ENCODE assay signal across 12 cellular contexts in the genomic region with DNA sequence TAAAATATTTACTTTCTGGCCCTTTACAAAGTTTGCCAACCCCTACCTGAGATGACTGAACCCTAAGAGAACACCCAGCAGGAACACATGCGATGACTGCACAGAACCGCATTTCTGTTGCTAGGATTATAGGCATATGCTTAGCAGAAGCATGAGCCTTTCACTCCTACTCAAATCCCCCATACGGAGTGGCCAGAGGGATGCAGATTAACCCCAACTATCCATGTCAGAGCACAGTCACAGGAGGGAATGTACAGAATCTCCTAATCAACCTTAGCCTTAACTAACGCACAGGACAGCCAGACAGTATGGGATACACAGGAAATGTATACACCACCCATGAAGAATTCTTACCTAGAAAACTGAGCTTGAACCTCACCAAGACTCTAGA. TPM values are rescaled to one million over a fixed set of nuclear protein-coding genes. Genes with fewer than 3 reads are reported as not detected.
DNase-seq lines count a peak whose midpoint lies in the region; ATAC-seq lines count a peak whose summit lies in the region.
"Had no signal": no experiment of that assay in that cellular context is flagged by ENCODE, and none has a peak within 500 bp of the region (broad histone marks: within the 10 kb centered on the region; RNA-seq: fewer than 3 reads in every experiment).

No MANE protein-coding gene starts in this region.

- H3K4me1 Mint-ChIP-seq in activated naive CD4-positive, alpha-beta T cell treated with anti-CD3 and anti-CD28 coated beads, Interleukin-2, amount 50 U/mL, for 24 hours, result peaks cover 57% of the 10 kb centered on the region
- H3K4me1 Mint-ChIP-seq in stimulated activated memory B cell treated with anti-CD40 and anti-IgM and Interleukin-4, amounts not matched to agents 10 μg/mL and 1 μg/mL and 100 μg/mL, for 72 hours, result peaks cover 54% of the 10 kb centered on the region

- H3K9me3 Mint-ChIP-seq in activated naive CD4-positive, alpha-beta T cell treated with anti-CD3 and anti-CD28 coated beads, Interleukin-2, amount 50 U/mL, for 24 hours, result no peaks in the 10 kb centered on the region
- no peaks in the 10 kb centered on the region for H3K9me3 Mint-ChIP-seq in stimulated activated memory B cell treated with anti-CD40 and anti-IgM and Interleukin-4, amounts not matched to agents 10 μg/mL and 1 μg/mL and 100 μg/mL, for 72 hours

- no peaks in the 10 kb centered on the region for H3K27me3 Mint-ChIP-seq in activated naive CD4-positive, alpha-beta T cell treated with anti-CD3 and anti-CD28 coated beads, Interleukin-2, amount 50 U/mL, for 24 hours
- no peaks in the 10 kb centered on the region for H3K27me3 Mint-ChIP-seq in stimulated activated memory B cell treated with anti-CD40 and anti-IgM and Interleukin-4, amounts not matched to agents 10 μg/mL and 1 μg/mL and 100 μg/mL, for 72 hours

- no peak for ATAC-seq in stimulated activated memory B cell treated with anti-CD40 and anti-IgM and Interleukin-4, amounts not matched to agents 10 μg/mL and 1 μg/mL and 100 μg/mL, for 72 hours
- ATAC-seq in left colon, result no peak

- no peak for DNase-seq in activated naive CD4-positive, alpha-beta T cell treated with Interleukin-2 at 50 U/mL for 16 hours
- DNase-seq in NCI-H82 (lab: John Stamatoyannopoulos, UW), result peak; percentile 75
- peak; percentile 58 for DNase-seq in cerebellar cortex (ENCODE audit: low spot score)
- no peak for DNase-seq in islet precursor cell
- no peak for DNase-seq in stimulated activated CD4-positive, alpha-beta T cell treated with anti-CD3 and anti-CD28 coated beads, Interleukin-1b, Interleukin-23, amount 100 ng/mL, for 48 hours
- DNase-seq in left colon, result no peak
- DNase-seq: DMS 273 treated with DMSO at 0.1 percent for 48 hours, NCI-H187 treated with DMSO at 0.1 percent for 48 hours, NCI-H510A treated with DMSO at 0.1 percent for 48 hours, stomach had no signal

- no peak overlapping the region for H3K27ac Mint-ChIP-seq in activated naive CD4-positive, alpha-beta T cell treated with anti-CD3 and anti-CD28 coated beads, Interleukin-2, amount 50 U/mL, for 24 hours
- peak overlapping the region; percentile 98 for H3K27ac Mint-ChIP-seq in stimulated activated memory B cell treated with anti-CD40 and anti-IgM and Interleukin-4, amounts not matched to agents 10 μg/mL and 1 μg/mL and 100 μg/mL, for 72 hours

- H3K36me3 Mint-ChIP-seq in activated naive CD4-positive, alpha-beta T cell treated with anti-CD3 and anti-CD28 coated beads, Interleukin-2, amount 50 U/mL, for 24 hours, result peaks cover 24% of the 10 kb centered on the region
- H3K36me3 Mint-ChIP-seq in stimulated activated memory B cell treated with anti-CD40 and anti-IgM and Interleukin-4, amounts not matched to agents 10 μg/mL and 1 μg/mL and 100 μg/mL, for 72 hours, result peaks cover 39% of the 10 kb centered on the region

- intact Hi-C loops in left colon (cut with DNase I, micrococcal nuclease), result no loop called here

- peak overlapping the region; percentile 75 for H3K4me3 Mint-ChIP-seq in activated naive CD4-positive, alpha-beta T cell treated with anti-CD3 and anti-CD28 coated beads, Interleukin-2, amount 50 U/mL, for 24 hours
- H3K4me3 Mint-ChIP-seq in stimulated activated memory B cell treated with anti-CD40 and anti-IgM and Interleukin-4, amounts not matched to agents 10 μg/mL and 1 μg/mL and 100 μg/mL, for 72 hours, result no peak overlapping the region

RNA-seq across cellular contexts. Expression of a gene that starts 6.2 kb away (rescaled TPM):
- 10 to 100 TPM; 21.9 to 26.9 TPM for total RNA-seq in left colon

RNA-seq across cellular contexts. Expression of a gene that starts 6.3 kb away (rescaled TPM):
- 10 to 100 TPM; 12.5 to 12.8 TPM for total RNA-seq in left colon

RNA-seq across cellular contexts. Expression of a gene that starts 34.9 kb away (rescaled TPM):
- total RNA-seq in left colon, result 10 to 100 TPM; 27.9 to 30.7 TPM

RNA-seq across cellular contexts. Expression of a gene that starts 48.3 kb away (rescaled TPM):
- total RNA-seq in left colon, result 1 to 10 TPM; 7.0 to 7.1 TPM

Comparison
In these comparisons a context has a peak if more than half of its experiments do, and no peak if none do; other contexts are left out.
1. DNase-seq: peak in NCI-H82 (single experiment) and cerebellar cortex (single experiment); none in activated naive CD4-positive, alpha-beta T cell treated with Interleukin-2 at 50 U/mL for 16 hours (single experiment), islet precursor cell (single experiment), stimulated activated CD4-positive, alpha-beta T cell treated with anti-CD3 and anti-CD28 coated beads, Interleukin-1b, Interleukin-23, amount 100 ng/mL, for 48 hours (single experiment) and left colon (0 of 2).